ENCODE assay signal across 28 cellular contexts in genomic region chr16:89588413-89589109, GRCh38. TPM values are rescaled to one million over a fixed set of nuclear protein-coding genes. Genes with fewer than 3 reads are reported as not detected.
"Had no signal": no experiment of that assay in that cellular context is flagged by ENCODE, and none has a peak within 500 bp of the region (broad histone marks: within the 10 kb centered on the region; RNA-seq: fewer than 3 reads in every experiment).

No MANE protein-coding gene starts in this region.

- DNase-seq: cortex of kidney; dorsolateral prefrontal cortex; effector CD4-positive, alpha-beta T cell; foreskin fibroblast; glutamatergic neuron; heart right ventricle; hippocampal formation; immature natural killer cell; islet precursor cell; mammary epithelial cell; naive thymus-derived CD8-positive, alpha-beta T cell; nephron progenitor cell; nucleus accumbens; spleen; stimulated activated CD4-positive, alpha-beta T cell treated with anti-CD3 and anti-CD28 coated beads, Interleukin-4, amount 100 ng/mL, for 4 hours; stimulated activated naive CD8-positive, alpha-beta T cell treated with anti-CD3 and anti-CD28 coated beads, Interleukin-15, Interleukin-2, amounts not matched to agents 100 U/mL and 50 U/mL, for 24 hours; substantia nigra; testis; tibial artery had no signal

- H3K9me3 ChIP-seq: gastroesophageal sphincter, heart right ventricle, prostate gland, right atrium auricular region, spleen, testis, tibial artery had no signal

- H3K36me3 ChIP-seq: gastroesophageal sphincter, heart right ventricle, prostate gland, right atrium auricular region, spleen, tibial artery had no signal

- H3K4me1 ChIP-seq: gastroesophageal sphincter, heart right ventricle, prostate gland, right atrium auricular region, testis, tibial artery had no signal

- H3K27me3 ChIP-seq: dorsolateral prefrontal cortex, heart right ventricle, right atrium auricular region, spleen, testis had no signal

- ATAC-seq: gastroesophageal sphincter; heart right ventricle; left lobe of liver; naive thymus-derived CD8-positive, alpha-beta T cell; stimulated activated memory B cell treated with anti-CD40 and anti-IgM and Interleukin-4, amounts not matched to agents 10 μg/mL and 1 μg/mL and 100 μg/mL, for 72 hours; stimulated activated naive CD8-positive, alpha-beta T cell treated with anti-CD3 and anti-CD28 coated beads, Interleukin-15, Interleukin-2, amounts not matched to agents 100 U/mL and 50 U/mL, for 24 hours had no signal

- H3K4me3 ChIP-seq: dorsolateral prefrontal cortex, gastroesophageal sphincter, heart right ventricle, prostate gland, right atrium auricular region, skin epidermis, spleen, testis, tibial artery had no signal

- H3K27ac ChIP-seq: dorsolateral prefrontal cortex, gastroesophageal sphincter, heart right ventricle, prostate gland, right atrium auricular region, skin epidermis, spleen, testis, tibial artery had no signal

RNA-seq across cellular contexts. Expression of gene CPNE7, which starts 13.0 kb away (rescaled TPM):
- total RNA-seq: right atrium auricular region, urinary bladder had no signal

RNA-seq across cellular contexts. Expression of gene DPEP1, which starts 24.9 kb away (rescaled TPM):
- total RNA-seq: heart right ventricle; mammary epithelial cell; myocyte; naive thymus-derived CD8-positive, alpha-beta T cell; osteocyte had no signal
- polyA plus RNA-seq: immature natural killer cell; mammary epithelial cell; naive thymus-derived CD8-positive, alpha-beta T cell had no signal
